8 cellular contexts compared by ENCODE assay signal in genomic region chr3:56682458-56683121, GRCh38. TPM values are rescaled to one million over a fixed set of nuclear protein-coding genes. Genes with fewer than 3 reads are reported as not detected.
A peak's percentile ranks its signal among the peaks of the same experiment; 100 is the strongest.
DNase-seq lines count a peak whose midpoint lies in the region; ATAC-seq and TF ChIP-seq lines count a peak whose summit lies in the region.

No MANE protein-coding gene starts in this region.

- H3K27ac ChIP-seq in HUES48 (ENCODE audit: low read depth, low read length) (peak overlapping the region; percentile 98), Panc1 (ENCODE audit: low read length) (peak overlapping the region; percentile 94)
- peak overlapping the region; percentile 92 for H3K27ac ChIP-seq in naive thymus-derived CD4-positive, alpha-beta T cell (ENCODE audit: low read depth, low read length)

- ATAC-seq in GM21381 (IDR thresholded peaks at IDR 0.05; ENCODE audit: unreplicated experiment) (peak; percentile 63), Panc1 (peak; percentile 82)
- ATAC-seq in naive thymus-derived CD4-positive, alpha-beta T cell = peak; percentile 81
- peak; percentile 90 for ATAC-seq in stimulated activated memory B cell treated with anti-CD40 and anti-IgM and Interleukin-4, amounts not matched to agents 10 μg/mL and 1 μg/mL and 100 μg/mL, for 72 hours

- peaks cover 7% of the 10 kb centered on the region for H3K4me1 Mint-ChIP-seq in Caco-2 (ENCODE audit: low read depth, unreplicated experiment)
- peaks cover 45% of the 10 kb centered on the region for H3K4me1 Mint-ChIP-seq in activated T-helper 1 cell treated with anti-CD3 and anti-CD28 coated beads, Interleukin-12 subunit alpha, Interleukin-12 subunit beta, Interleukin-2, Interleukin-4 antibody, amounts not matched to agents 30 ng/mL and 10 ng/mL and 1 ng/mL, durations not matched to agents 14 hours and 24 hours and 36 hours (ENCODE audit: low read depth)
- peaks cover 28 to 55% (median 48%) of the 10 kb centered on the region in 7 donors for H3K4me1 Mint-ChIP-seq in naive thymus-derived CD4-positive, alpha-beta T cell
- peaks cover 39% of the 10 kb centered on the region for H3K4me1 Mint-ChIP-seq in stimulated activated memory B cell treated with anti-CD40 and anti-IgM and Interleukin-4, amounts not matched to agents 10 μg/mL and 1 μg/mL and 100 μg/mL, for 72 hours

- peak overlapping the region; percentile 94 for H3K4me3 ChIP-seq in Caco-2 (ENCODE audit: low read depth, low read length)
- peak overlapping the region; percentile 82 for H3K4me3 ChIP-seq in HUES48 (ENCODE audit: low read depth, low read length)
- H3K4me3 ChIP-seq in Panc1 (ENCODE audit: low read depth in 2 of 2, low read length in 2 of 2) = peak overlapping the region; percentile 69 to 87
- H3K4me3 ChIP-seq in naive thymus-derived CD4-positive, alpha-beta T cell (ENCODE audit: low read length) = peak overlapping the region; percentile 93

- no peak for TF ChIP-seq CTCF in Caco-2 (IDR thresholded peaks at IDR 0.05; ENCODE audit: insufficient read depth in 1 of 2, low read depth in 1 of 2, low read length in 1 of 2, severe bottlenecking in 1 of 2, unreplicated experiment in 1 of 2)
- TF ChIP-seq CTCF in Panc1 (IDR thresholded peaks at IDR 0.05) = no peak

- H3K4me3 Mint-ChIP-seq in Caco-2 (ENCODE audit: unreplicated experiment) = peak overlapping the region; percentile 94
- H3K4me3 Mint-ChIP-seq in activated T-helper 1 cell treated with anti-CD3 and anti-CD28 coated beads, Interleukin-12 subunit alpha, Interleukin-12 subunit beta, Interleukin-2, Interleukin-4 antibody, amounts not matched to agents 30 ng/mL and 10 ng/mL and 1 ng/mL, durations not matched to agents 14 hours and 24 hours and 36 hours = peak overlapping the region; percentile 97
- peak overlapping the region; percentile 88 to 100 (median 94) for H3K4me3 Mint-ChIP-seq in naive thymus-derived CD4-positive, alpha-beta T cell
- peak overlapping the region; percentile 98 for H3K4me3 Mint-ChIP-seq in stimulated activated memory B cell treated with anti-CD40 and anti-IgM and Interleukin-4, amounts not matched to agents 10 μg/mL and 1 μg/mL and 100 μg/mL, for 72 hours

- BruUV-seq in Caco-2 (replicated peaks; lab: Mats Ljungman, UMichigan) (no TSS peak), Panc1 (replicated peaks; lab: Mats Ljungman, UMichigan) (no TSS peak)

- H3K4me1 ChIP-seq in Caco-2 = peaks cover 17% of the 10 kb centered on the region
- peaks cover 19% of the 10 kb centered on the region for H3K4me1 ChIP-seq in HUES48 (ENCODE audit: control insufficient read depth, insufficient read depth, low read length)
- H3K4me1 ChIP-seq in Panc1 (ENCODE audit: control insufficient read depth, insufficient read depth, low read length) = no peaks in the 10 kb centered on the region; the same call in 1 of the 2 replicates
- H3K4me1 ChIP-seq in naive thymus-derived CD4-positive, alpha-beta T cell (ENCODE audit: control insufficient read depth in 2 of 2, insufficient read depth in 2 of 2, low read length in 2 of 2) = peaks cover 33 to 34% of the 10 kb centered on the region in 2 donors

- DNase-seq in Caco-2 = peak; percentile 78
- no peak for DNase-seq in Panc1 (ENCODE audit: low read depth, low spot score)
- peak; percentile 77 for DNase-seq in activated T-helper 1 cell treated with anti-CD3 and anti-CD28 coated beads, Interleukin-12 subunit alpha, Interleukin-12 subunit beta, Interleukin-2, Interleukin-4 antibody, amounts not matched to agents 30 ng/mL and 10 ng/mL and 1 ng/mL, durations not matched to agents 14 hours and 24 hours and 36 hours (ENCODE audit: low spot score)
- DNase-seq in fibroblast of gingiva (ENCODE audit: low read depth) = peak; percentile 69
- peak; percentile 70 to 84 (median 79) for DNase-seq in naive thymus-derived CD4-positive, alpha-beta T cell

- H3K36me3 ChIP-seq in Caco-2 (ENCODE audit: control insufficient read depth, insufficient read depth, low read length) = no peaks in the 10 kb centered on the region
- peaks cover 5% of the 10 kb centered on the region; the same call in 1 of the 2 replicates for H3K36me3 ChIP-seq in HUES48 (ENCODE audit: control insufficient read depth, insufficient read depth, low read length)
- peaks cover 5% of the 10 kb centered on the region for H3K36me3 ChIP-seq in Panc1 (ENCODE audit: control insufficient read depth, insufficient read depth, low read length)
- peaks cover 0 to 7% (median 0%) of the 10 kb centered on the region in 3 experiments for H3K36me3 ChIP-seq in naive thymus-derived CD4-positive, alpha-beta T cell (ENCODE audit: control insufficient read depth in 2 of 3, insufficient read depth in 3 of 3, low read length in 3 of 3)

- peaks cover 48% of the 10 kb centered on the region for H3K36me3 Mint-ChIP-seq in Caco-2 (ENCODE audit: insufficient read depth, unreplicated experiment)
- peaks cover 30% of the 10 kb centered on the region for H3K36me3 Mint-ChIP-seq in activated T-helper 1 cell treated with anti-CD3 and anti-CD28 coated beads, Interleukin-12 subunit alpha, Interleukin-12 subunit beta, Interleukin-2, Interleukin-4 antibody, amounts not matched to agents 30 ng/mL and 10 ng/mL and 1 ng/mL, durations not matched to agents 14 hours and 24 hours and 36 hours (ENCODE audit: low read depth)
- H3K36me3 Mint-ChIP-seq in naive thymus-derived CD4-positive, alpha-beta T cell = peaks cover 0 to 44% (median 26%) of the 10 kb centered on the region in 5 donors
- H3K36me3 Mint-ChIP-seq in stimulated activated memory B cell treated with anti-CD40 and anti-IgM and Interleukin-4, amounts not matched to agents 10 μg/mL and 1 μg/mL and 100 μg/mL, for 72 hours = peaks cover 24% of the 10 kb centered on the region

- CTCF ChIA-PET in Caco-2 (lab: Charles Lee) (interaction anchor here (0.7 to 1.7 kb wide), 3 partner anchors 8 to 307 kb away, joined by 5 to 9 read pairs (median 7); partner anchors contain the start of gene ARHGEF3), Panc1 (lab: Charles Lee) (no interaction called here)
- CTCF ChIA-PET in naive thymus-derived CD4-positive, alpha-beta T cell (lab: Charles Lee) = interaction anchor here (0.6 to 1.5 kb wide), 7 partner anchors 12 to 167 kb away, joined by 3 to 7 read pairs (median 3); no protein-coding TSS in a partner anchor

- H3K9ac ChIP-seq in HUES48 (ENCODE audit: low read depth, low read length) = peak overlapping the region; percentile 98

- peak overlapping the region; percentile 79 for H3K27ac Mint-ChIP-seq in Caco-2 (ENCODE audit: unreplicated experiment)
- peak overlapping the region; percentile 96 for H3K27ac Mint-ChIP-seq in activated T-helper 1 cell treated with anti-CD3 and anti-CD28 coated beads, Interleukin-12 subunit alpha, Interleukin-12 subunit beta, Interleukin-2, Interleukin-4 antibody, amounts not matched to agents 30 ng/mL and 10 ng/mL and 1 ng/mL, durations not matched to agents 14 hours and 24 hours and 36 hours
- H3K27ac Mint-ChIP-seq in naive thymus-derived CD4-positive, alpha-beta T cell = peak overlapping the region; percentile 90 to 100 (median 94)
- H3K27ac Mint-ChIP-seq in stimulated activated memory B cell treated with anti-CD40 and anti-IgM and Interleukin-4, amounts not matched to agents 10 μg/mL and 1 μg/mL and 100 μg/mL, for 72 hours = peak overlapping the region; percentile 93

- intact Hi-C loops in Caco-2 (cut with micrococcal nuclease; ENCODE audit: unreplicated experiment) (no loop called here), Panc1 (cut with micrococcal nuclease; ENCODE audit: unreplicated experiment) (no loop called here)
- intact Hi-C loops in activated T-helper 1 cell treated with anti-CD3 and anti-CD28 coated beads, Interleukin-12 subunit alpha, Interleukin-12 subunit beta, Interleukin-2, Interleukin-4 antibody, amounts not matched to agents 30 ng/mL and 10 ng/mL and 1 ng/mL, durations not matched to agents 14 hours and 24 hours and 36 hours (cut with micrococcal nuclease) = loop anchor here (1.0 to 10.0 kb wide), 8 partner anchors 11 to 915 kb away; partner anchors contain the start of genes APPL1, ARF4, CCDC66 and PDE12
- intact Hi-C loops in naive thymus-derived CD4-positive, alpha-beta T cell (cut with micrococcal nuclease) = loop anchor here (1.0 to 5.0 kb wide), 14 partner anchors 8 to 1750 kb away; partner anchors contain the start of genes APPL1 (in 2 of the 2), ARF4 (in 2 of the 2), CCDC66 (in 2 of the 2) and ARHGEF3 (in 1 of the 2)

- POLR2A ChIA-PET in Caco-2 (lab: Charles Lee) (interaction anchor here (1.1 to 1.9 kb wide), 4 partner anchors 9 to 308 kb away, joined by 3 to 18 read pairs (median 6); no protein-coding TSS in a partner anchor), Panc1 (lab: Charles Lee) (interaction anchor here (0.6 kb wide), 2 partner anchors 91 to 128 kb away, joined by 3 read pairs; no protein-coding TSS in a partner anchor)
- POLR2A ChIA-PET in naive thymus-derived CD4-positive, alpha-beta T cell (lab: Charles Lee) = interaction anchor here (0.5 to 2.8 kb wide), 29 partner anchors 9 to 873 kb away, joined by 3 to 54 read pairs (median 4); partner anchors contain the start of genes ARHGEF3, CCDC66 and PDE12

- H3K27me3 Mint-ChIP-seq in Caco-2 (ENCODE audit: insufficient read depth, unreplicated experiment) = no peaks in the 10 kb centered on the region
- peaks cover 2% of the 10 kb centered on the region for H3K27me3 Mint-ChIP-seq in activated T-helper 1 cell treated with anti-CD3 and anti-CD28 coated beads, Interleukin-12 subunit alpha, Interleukin-12 subunit beta, Interleukin-2, Interleukin-4 antibody, amounts not matched to agents 30 ng/mL and 10 ng/mL and 1 ng/mL, durations not matched to agents 14 hours and 24 hours and 36 hours (ENCODE audit: insufficient read depth)
- H3K27me3 Mint-ChIP-seq in naive thymus-derived CD4-positive, alpha-beta T cell = no peaks in the 10 kb centered on the region
- H3K27me3 Mint-ChIP-seq in stimulated activated memory B cell treated with anti-CD40 and anti-IgM and Interleukin-4, amounts not matched to agents 10 μg/mL and 1 μg/mL and 100 μg/mL, for 72 hours = no peaks in the 10 kb centered on the region

- in situ Hi-C loops in Panc1 (cut with HindIII; ENCODE audit: low pct_unique_long_range_greater_than_20kb, low sequenced_read_pairs) = no loop called here

- H3K27me3 ChIP-seq in Caco-2 (replicated peaks; ENCODE audit: control insufficient read depth, insufficient read depth, low read length) (no peaks in the 10 kb centered on the region), HUES48 (ENCODE audit: control insufficient read depth, insufficient read depth, low read length) (peaks cover 21% of the 10 kb centered on the region), Panc1 (ENCODE audit: control insufficient read depth, insufficient read depth, low read length) (no peaks in the 10 kb centered on the region)
- H3K27me3 ChIP-seq in naive thymus-derived CD4-positive, alpha-beta T cell (ENCODE audit: control insufficient read depth in 2 of 2, insufficient read depth in 2 of 2, low read length in 2 of 2) = no peaks in the 10 kb centered on the region

- H3K9me3 ChIP-seq in Caco-2 = no peaks in the 10 kb centered on the region
- H3K9me3 ChIP-seq in HUES48 (ENCODE audit: control insufficient read depth, insufficient read depth, low read length) = peaks cover 9% of the 10 kb centered on the region
- H3K9me3 ChIP-seq in Panc1 (ENCODE audit: control insufficient read depth, insufficient read depth, low read depth, low read length) = no peaks in the 10 kb centered on the region
- H3K9me3 ChIP-seq in naive thymus-derived CD4-positive, alpha-beta T cell (ENCODE audit: control insufficient read depth in 2 of 3, low read length in 3 of 3) = no peaks in the 10 kb centered on the region

- no peaks in the 10 kb centered on the region for H3K9me3 Mint-ChIP-seq in Caco-2 (ENCODE audit: unreplicated experiment)
- H3K9me3 Mint-ChIP-seq in activated T-helper 1 cell treated with anti-CD3 and anti-CD28 coated beads, Interleukin-12 subunit alpha, Interleukin-12 subunit beta, Interleukin-2, Interleukin-4 antibody, amounts not matched to agents 30 ng/mL and 10 ng/mL and 1 ng/mL, durations not matched to agents 14 hours and 24 hours and 36 hours = peaks cover 9% of the 10 kb centered on the region
- H3K9me3 Mint-ChIP-seq in naive thymus-derived CD4-positive, alpha-beta T cell = peaks cover 0 to 15% (median 0%) of the 10 kb centered on the region in 11 donors
- no peaks in the 10 kb centered on the region for H3K9me3 Mint-ChIP-seq in stimulated activated memory B cell treated with anti-CD40 and anti-IgM and Interleukin-4, amounts not matched to agents 10 μg/mL and 1 μg/mL and 100 μg/mL, for 72 hours

RNA-seq across cellular contexts. Expression of gene TASOR, which starts 0.5 kb away (rescaled TPM):
- total RNA-seq in Caco-2 (2022) (54.7 and 59.0 TPM in 2 replicates), Panc1 (2021; ENCODE audit: unreplicated experiment) (55.6 TPM)
- polyA plus RNA-seq in Panc1 (2012; ENCODE audit: insufficient read length) = 22.2 TPM
- 60.8 and 63.6 TPM in 2 replicates for total RNA-seq in activated T-helper 1 cell treated with anti-CD3 and anti-CD28 coated beads, Interleukin-12 subunit alpha, Interleukin-12 subunit beta, Interleukin-2, Interleukin-4 antibody, amounts not matched to agents 30 ng/mL and 10 ng/mL and 1 ng/mL, durations not matched to agents 14 hours and 24 hours and 36 hours
- total RNA-seq in naive thymus-derived CD4-positive, alpha-beta T cell = 100 to 1,000 TPM in 1 of 5 experiments, 10 to 100 TPM in 4; 61.8 to 113 (median 75.2) TPM
- polyA plus RNA-seq in naive thymus-derived CD4-positive, alpha-beta T cell = 10 to 100 TPM; 24.5 to 26.7 TPM

Comparison
In these comparisons a context has a peak if more than half of its experiments do, and no peak if none do; other contexts are left out.
1. intact Hi-C loops: an anchor here in activated T-helper 1 cell treated with anti-CD3 and anti-CD28 coated beads, Interleukin-12 subunit alpha, Interleukin-12 subunit beta, Interleukin-2, Interleukin-4 antibody, amounts not matched to agents 30 ng/mL and 10 ng/mL and 1 ng/mL, durations not matched to agents 14 hours and 24 hours and 36 hours (1.0 to 10.0 kb wide) and naive thymus-derived CD4-positive, alpha-beta T cell (1.0 to 5.0 kb wide); none called in Caco-2 and Panc1.